Comparison of ENCODE assay signal across 15 cellular contexts in the genomic region with DNA sequence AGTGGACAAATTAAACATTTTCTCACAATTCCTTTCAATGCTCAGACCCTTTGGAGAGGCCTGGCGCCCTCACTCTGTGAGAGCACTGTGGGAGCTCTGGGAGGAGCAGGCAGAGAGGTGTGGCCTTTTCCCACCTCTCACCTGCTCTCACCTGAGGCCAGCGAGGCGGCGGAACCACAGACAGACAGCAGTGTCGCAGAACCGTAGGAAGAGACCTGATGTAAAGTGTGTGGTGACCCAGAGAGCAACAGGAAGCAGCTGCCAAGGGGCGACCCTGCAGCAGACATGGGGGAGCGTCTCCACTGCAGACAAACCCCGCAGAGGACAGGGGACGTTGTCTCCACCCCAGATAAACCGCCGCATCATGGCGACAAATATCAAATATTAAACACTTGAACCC.
"Had no signal": no experiment of that assay in that cellular context is flagged by ENCODE, and none has a peak within 500 bp of the region (broad histone marks: within the 10 kb centered on the region; RNA-seq: fewer than 3 reads in every experiment).

No MANE protein-coding gene starts in this region.

- H3K4me3 ChIP-seq: heart left ventricle, neural progenitor cell, pancreas, skin epidermis, thyroid gland had no signal

- ATAC-seq: activated naive CD8-positive, alpha-beta T cell treated with anti-CD3 and anti-CD28 coated beads, Interleukin-2, amount 50 U/mL, for 24 hours had no signal

- FAIRE-seq: astrocyte, colon, frontal cortex, islet of Langerhans, pancreas, urothelium cell line had no signal

- H3K9ac ChIP-seq: neural progenitor cell had no signal

- H3K36me3 Mint-ChIP-seq: neural progenitor cell had no signal

- H3K27ac ChIP-seq: heart left ventricle, neural progenitor cell, pancreas, skin epidermis, thyroid gland had no signal

- H3K27ac Mint-ChIP-seq: activated naive CD8-positive, alpha-beta T cell treated with anti-CD3 and anti-CD28 coated beads, Interleukin-2, amount 50 U/mL, for 24 hours; neural progenitor cell had no signal

- H2AFZ ChIP-seq: neural progenitor cell had no signal

- H3K9me3 ChIP-seq: heart left ventricle, pancreas, thyroid gland had no signal

- H3K27me3 Mint-ChIP-seq: activated naive CD8-positive, alpha-beta T cell treated with anti-CD3 and anti-CD28 coated beads, Interleukin-2, amount 50 U/mL, for 24 hours had no signal

- DNase-seq: activated CD4-positive, alpha-beta T cell treated with anti-CD3 and anti-CD28 coated beads, Interleukin-2, amount 50 U/mL, for 48 hours; activated CD4-positive, CD25-positive, alpha-beta regulatory T cell treated with anti-CD3 and anti-CD28 coated beads, Interleukin-2, amount 50 U/mL, for 72 hours; activated naive CD8-positive, alpha-beta T cell treated with anti-CD3 and anti-CD28 coated beads, Interleukin-2, amount 50 U/mL, for 24 hours; heart left ventricle; mammary epithelial cell; pancreas; stimulated activated CD4-positive, alpha-beta T cell treated with anti-CD3 and anti-CD28 coated beads, Interleukin-4, amount 100 ng/mL, for 4 hours; thyroid gland had no signal

- H3K9me3 Mint-ChIP-seq: activated naive CD8-positive, alpha-beta T cell treated with anti-CD3 and anti-CD28 coated beads, Interleukin-2, amount 50 U/mL, for 24 hours; neural progenitor cell had no signal

- H3K27me3 ChIP-seq: heart left ventricle, neural progenitor cell, pancreas, thyroid gland had no signal

- H3K4me1 ChIP-seq: neural progenitor cell, thyroid gland had no signal

- H3K4me3 Mint-ChIP-seq: activated naive CD8-positive, alpha-beta T cell treated with anti-CD3 and anti-CD28 coated beads, Interleukin-2, amount 50 U/mL, for 24 hours; neural progenitor cell had no signal

- H3K36me3 ChIP-seq: heart left ventricle, neural progenitor cell, pancreas, thyroid gland had no signal

- H3K4me2 ChIP-seq: neural progenitor cell had no signal
